22 cellular contexts compared by ENCODE assay signal in genomic region chr19:7931221-7932061, GRCh38. TPM values are rescaled to one million over a fixed set of nuclear protein-coding genes. Genes with fewer than 3 reads are reported as not detected.
DNase-seq lines count a peak whose midpoint lies in the region; ATAC-seq and TF ChIP-seq lines count a peak whose summit lies in the region.
"Had no signal": no experiment of that assay in that cellular context is flagged by ENCODE, and none has a peak within 500 bp of the region (broad histone marks: within the 10 kb centered on the region; RNA-seq: fewer than 3 reads in every experiment).

No MANE protein-coding gene starts in this region.

- no peak for TF ChIP-seq POLR2A in esophagus muscularis mucosa (IDR thresholded peaks at IDR 0.05; ENCODE audit: low read depth)
- no peak for TF ChIP-seq POLR2A in uterus (IDR thresholded peaks at IDR 0.05)

- TF ChIP-seq CTCF in MCF 10A (IDR thresholded peaks at IDR 0.05; ENCODE audit: unreplicated experiment) (no peak), mammary epithelial cell (conservative IDR thresholded peaks at IDR 0.05 in 1 of 2, IDR thresholded peaks at IDR 0.05 in 1 of 2; ENCODE audit: extremely low read depth in 1 of 2, insufficient read depth in 1 of 2, low read depth in 1 of 2, low read length in 2 of 2) (no peak), esophagus muscularis mucosa (IDR thresholded peaks at IDR 0.05) (no peak), neural crest cell (conservative IDR thresholded peaks at IDR 0.05) (no peak), uterus (IDR thresholded peaks at IDR 0.05) (no peak), colonic mucosa (IDR thresholded peaks at IDR 0.05) (no peak)

- CTCF ChIA-PET in MCF 10A (lab: Yijun Ruan, JAX), result interaction anchor here (0.6 to 1.6 kb wide), 3 partner anchors 12 to 758 kb away, joined by 3 to 15 read pairs (median 3); partner anchors contain the start of genes SNAPC2 and TIMM44
- CTCF ChIA-PET in mammary epithelial cell (lab: Charles Lee; ENCODE audit: low non-redundant PET), result no interaction called here
- CTCF ChIA-PET in naive thymus-derived CD4-positive, alpha-beta T cell (lab: Charles Lee), result interaction anchor here (1.4 kb wide), 1 partner anchor 10 kb away, joined by 8 read pairs; the partner anchor contains the start of gene SNAPC2

- no peak overlapping the region for H2AFZ ChIP-seq in mammary epithelial cell (ENCODE audit: low read depth, low read length)

- no peaks in the 10 kb centered on the region for H3K9me3 Mint-ChIP-seq in MCF 10A (ENCODE audit: unreplicated experiment)
- H3K9me3 Mint-ChIP-seq in neural crest cell, result no peaks in the 10 kb centered on the region
- H3K9me3 Mint-ChIP-seq in naive thymus-derived CD4-positive, alpha-beta T cell, result no peaks in the 10 kb centered on the region
- H3K9me3 Mint-ChIP-seq: activated naive CD4-positive, alpha-beta T cell treated with anti-CD3 and anti-CD28 coated beads, Interleukin-2, amount 50 U/mL, for 72 hours; stimulated activated naive CD8-positive, alpha-beta T cell treated with anti-CD3 and anti-CD28 coated beads, Interleukin-15, Interleukin-2, amounts not matched to agents 100 ng/mL and 50 ng/mL, for 24 hours had no signal

- BruUV-seq in MCF 10A (replicated peaks; lab: Mats Ljungman, UMichigan) (no TSS peak), mammary epithelial cell (replicated peaks; lab: Mats Ljungman, UMichigan) (no TSS peak)

- WGBS in mammary epithelial cell (ENCODE audit: low coverage, missing lambda C conversion rate), result 97% methylated on average over 18 of the region's 36 CpGs
- WGBS in esophagus muscularis mucosa, result 82% methylated on average over 28 of the region's 36 CpGs

- H3K27me3 Mint-ChIP-seq in MCF 10A (ENCODE audit: insufficient read depth, unreplicated experiment) (no peaks in the 10 kb centered on the region), neural crest cell (ENCODE audit: low read depth) (peaks cover 4% of the 10 kb centered on the region)
- no peaks in the 10 kb centered on the region for H3K27me3 Mint-ChIP-seq in naive thymus-derived CD4-positive, alpha-beta T cell
- H3K27me3 Mint-ChIP-seq: stimulated activated naive CD8-positive, alpha-beta T cell treated with anti-CD3 and anti-CD28 coated beads, Interleukin-15, Interleukin-2, amounts not matched to agents 100 ng/mL and 50 ng/mL, for 24 hours had no signal

- ATAC-seq in GM19035 (IDR thresholded peaks at IDR 0.05; ENCODE audit: unreplicated experiment), result no peak
- no peak for ATAC-seq in naive thymus-derived CD4-positive, alpha-beta T cell
- ATAC-seq: activated naive CD4-positive, alpha-beta T cell treated with anti-CD3 and anti-CD28 coated beads, Interleukin-2, amount 50 U/mL, for 72 hours; HCT116; heart left ventricle had no signal

- peak overlapping the region; percentile 12 for H3K27ac Mint-ChIP-seq in MCF 10A (ENCODE audit: low read depth, unreplicated experiment)
- H3K27ac Mint-ChIP-seq in neural crest cell (ENCODE audit: unreplicated experiment), result no peak overlapping the region
- H3K27ac Mint-ChIP-seq in naive thymus-derived CD4-positive, alpha-beta T cell, result no peak overlapping the region
- H3K27ac Mint-ChIP-seq: stimulated activated naive CD8-positive, alpha-beta T cell treated with anti-CD3 and anti-CD28 coated beads, Interleukin-15, Interleukin-2, amounts not matched to agents 100 ng/mL and 50 ng/mL, for 24 hours had no signal

- H3K4me3 ChIP-seq in mammary epithelial cell (replicated peaks in 1 of 3; ENCODE audit: insufficient read depth in 1 of 3, low read depth in 2 of 3, low read length in 3 of 3) (no peak overlapping the region), esophagus muscularis mucosa (no peak overlapping the region), uterus (no peak overlapping the region), colonic mucosa (no peak overlapping the region)
- no peak overlapping the region for H3K4me3 ChIP-seq in naive thymus-derived CD4-positive, alpha-beta T cell (ENCODE audit: low read length)
- H3K4me3 ChIP-seq: heart left ventricle had no signal

- no peaks in the 10 kb centered on the region for H3K27me3 ChIP-seq in mammary epithelial cell (ENCODE audit: insufficient read depth, low read length)
- no peaks in the 10 kb centered on the region for H3K27me3 ChIP-seq in esophagus muscularis mucosa
- no peaks in the 10 kb centered on the region for H3K27me3 ChIP-seq in uterus
- H3K27me3 ChIP-seq in colonic mucosa, result no peaks in the 10 kb centered on the region
- H3K27me3 ChIP-seq in naive thymus-derived CD4-positive, alpha-beta T cell (ENCODE audit: control insufficient read depth in 2 of 2, insufficient read depth in 2 of 2, low read length in 2 of 2), result no peaks in the 10 kb centered on the region
- H3K27me3 ChIP-seq: heart left ventricle had no signal

- DNase-seq in MCF 10A (ENCODE audit: unreplicated experiment), result no peak
- DNase-seq in mammary epithelial cell, result no peak
- no peak for DNase-seq in esophagus muscularis mucosa (ENCODE audit: extremely low spot score)
- no peak for DNase-seq in neural crest cell (ENCODE audit: low read depth, low spot score)
- DNase-seq in uterus, result peak in 1 of 2 donors; percentile 46
- DNase-seq in colonic mucosa, result no peak
- DNase-seq in naive thymus-derived CD4-positive, alpha-beta T cell, result no peak
- DNase-seq: activated CD4-positive, CD25-positive, alpha-beta regulatory T cell; activated T-cell treated with anti-CD3 and anti-CD28 coated beads, Interleukin-2, amount 50 U/mL, for 48 hours; NCI-H1092; NCI-H526 treated with DMSO at 0.1 percent for 48 hours; SK-N-SH; stimulated activated CD4-positive, alpha-beta T cell treated with anti-CD3 and anti-CD28 coated beads, Interleukin-1b, Interleukin-23, amount 100 ng/mL, for 48 hours had no signal

- H3K9ac ChIP-seq in mammary epithelial cell (ENCODE audit: insufficient read depth, low read length) (no peak overlapping the region), colonic mucosa (ENCODE audit: low read depth in 2 of 2, low read length in 2 of 2) (peak overlapping the region in 1 of 2 donors; percentile 24)
- H3K9ac ChIP-seq: SK-N-SH had no signal

- in situ Hi-C loops in mammary epithelial cell (cut with MboI; ENCODE audit: low sequenced_read_pairs in 2 of 2), result no loop called here

- TF ChIP-seq EP300 in esophagus muscularis mucosa (IDR thresholded peaks at IDR 0.05), result no peak

- H3K36me3 ChIP-seq in mammary epithelial cell (ENCODE audit: insufficient read depth, low read length) (peaks cover 17% of the 10 kb centered on the region), esophagus muscularis mucosa (peaks cover 50 to 70% (median 62%) of the 10 kb centered on the region in 4 donors), uterus (no peaks in the 10 kb centered on the region), colonic mucosa (peaks cover 32% of the 10 kb centered on the region)
- peaks cover 0 to 63% (median 23%) of the 10 kb centered on the region in 3 experiments for H3K36me3 ChIP-seq in naive thymus-derived CD4-positive, alpha-beta T cell (ENCODE audit: control insufficient read depth in 2 of 3, insufficient read depth in 3 of 3, low read length in 3 of 3)

- peaks cover 4% of the 10 kb centered on the region for H3K79me2 ChIP-seq in mammary epithelial cell (ENCODE audit: insufficient read depth, low read length)

- POLR2A ChIA-PET in MCF 10A (lab: Yijun Ruan, JAX), result interaction anchor here (3.5 to 5.2 kb wide), 2 partner anchors 11 kb away, joined by 27 to 56 read pairs; partner anchors contain the start of genes SNAPC2 and TIMM44
- POLR2A ChIA-PET in naive thymus-derived CD4-positive, alpha-beta T cell (lab: Charles Lee), result interaction anchor here (0.7 kb wide), 1 partner anchor 65 kb away, joined by 3 read pairs; no protein-coding TSS in a partner anchor

- peaks cover 13% of the 10 kb centered on the region for H3K4me1 Mint-ChIP-seq in MCF 10A (ENCODE audit: insufficient read depth, unreplicated experiment)
- H3K4me1 Mint-ChIP-seq in neural crest cell, result peaks cover 13% of the 10 kb centered on the region
- H3K4me1 Mint-ChIP-seq in naive thymus-derived CD4-positive, alpha-beta T cell, result peaks cover 0 to 9% (median 5%) of the 10 kb centered on the region in 7 donors

- no peaks in the 10 kb centered on the region for H4K20me1 ChIP-seq in mammary epithelial cell (ENCODE audit: insufficient read depth, low read length)

- no peak overlapping the region for H3K27ac ChIP-seq in mammary epithelial cell (ENCODE audit: insufficient read depth, low read depth, low read length)
- peak overlapping the region; percentile 91 to 96 (median 94) for H3K27ac ChIP-seq in esophagus muscularis mucosa (replicated peaks in 1 of 4)
- peak overlapping the region; percentile 97 to 99 for H3K27ac ChIP-seq in uterus
- H3K27ac ChIP-seq in colonic mucosa, result no peak overlapping the region
- H3K27ac ChIP-seq in naive thymus-derived CD4-positive, alpha-beta T cell (ENCODE audit: low read depth, low read length), result no peak overlapping the region
- H3K27ac ChIP-seq: C4-2B had no signal

- intact Hi-C loops in MCF 10A (cut with micrococcal nuclease) (no loop called here), mammary epithelial cell (cut with micrococcal nuclease) (no loop called here), esophagus muscularis mucosa (cut with DNase I) (no loop called here), uterus (cut with DNase I; ENCODE audit: low total_unique reads) (no loop called here), colonic mucosa (cut with DNase I) (no loop called here)
- intact Hi-C loops in naive thymus-derived CD4-positive, alpha-beta T cell (cut with micrococcal nuclease), result no loop called here

- no peaks in the 10 kb centered on the region for H3K9me3 ChIP-seq in mammary epithelial cell (replicated peaks; ENCODE audit: insufficient read depth, low read length)
- H3K9me3 ChIP-seq in esophagus muscularis mucosa, result no peaks in the 10 kb centered on the region
- no peaks in the 10 kb centered on the region for H3K9me3 ChIP-seq in uterus
- H3K9me3 ChIP-seq in colonic mucosa, result no peaks in the 10 kb centered on the region
- no peaks in the 10 kb centered on the region for H3K9me3 ChIP-seq in naive thymus-derived CD4-positive, alpha-beta T cell (ENCODE audit: control insufficient read depth in 2 of 3, low read length in 3 of 3)
- H3K9me3 ChIP-seq: heart left ventricle, SK-N-SH had no signal

- no peak overlapping the region for H3K4me3 Mint-ChIP-seq in MCF 10A (ENCODE audit: unreplicated experiment)
- H3K4me3 Mint-ChIP-seq in neural crest cell, result peak overlapping the region; percentile 15
- no peak overlapping the region for H3K4me3 Mint-ChIP-seq in naive thymus-derived CD4-positive, alpha-beta T cell
- H3K4me3 Mint-ChIP-seq: stimulated activated naive CD8-positive, alpha-beta T cell treated with anti-CD3 and anti-CD28 coated beads, Interleukin-15, Interleukin-2, amounts not matched to agents 100 ng/mL and 50 ng/mL, for 24 hours had no signal

- H3K4me1 ChIP-seq in mammary epithelial cell (ENCODE audit: insufficient read depth, low read length), result peaks cover 38% of the 10 kb centered on the region
- H3K4me1 ChIP-seq in esophagus muscularis mucosa, result peaks cover 32 to 68% (median 63%) of the 10 kb centered on the region in 4 donors
- peaks cover 8 to 46% of the 10 kb centered on the region in 2 donors for H3K4me1 ChIP-seq in uterus
- no peaks in the 10 kb centered on the region for H3K4me1 ChIP-seq in colonic mucosa
- H3K4me1 ChIP-seq in naive thymus-derived CD4-positive, alpha-beta T cell (ENCODE audit: control insufficient read depth in 2 of 2, insufficient read depth in 2 of 2, low read length in 2 of 2), result no peaks in the 10 kb centered on the region

- no peak overlapping the region for H3K4me2 ChIP-seq in mammary epithelial cell (ENCODE audit: insufficient read depth, low read depth, low read length)
- H3K4me2 ChIP-seq: SK-N-SH had no signal

- dilution Hi-C loops in mammary epithelial cell (cut with HindIII; ENCODE audit: low sequenced_read_pairs), result no loop called here

- peaks cover 74% of the 10 kb centered on the region for H3K36me3 Mint-ChIP-seq in MCF 10A (ENCODE audit: insufficient read depth, unreplicated experiment)
- no peaks in the 10 kb centered on the region for H3K36me3 Mint-ChIP-seq in neural crest cell (ENCODE audit: low read depth)
- H3K36me3 Mint-ChIP-seq in naive thymus-derived CD4-positive, alpha-beta T cell, result peaks cover 0 to 9% (median 4%) of the 10 kb centered on the region in 5 donors
- H3K36me3 Mint-ChIP-seq: activated naive CD4-positive, alpha-beta T cell treated with anti-CD3 and anti-CD28 coated beads, Interleukin-2, amount 50 U/mL, for 72 hours had no signal

RNA-seq across cellular contexts. Expression of gene CTXN1, which starts 5.5 kb away (rescaled TPM):
- total RNA-seq in MCF 10A (2022), result 4.0 and 5.2 TPM in 2 replicates
- 10 to 100 TPM in 1 of 2 donors, 1 to 10 TPM in 1; 3.3 to 13.3 TPM for total RNA-seq in mammary epithelial cell
- 2.1 TPM for polyA plus RNA-seq in mammary epithelial cell
- polyA minus RNA-seq in mammary epithelial cell, result 0.36 TPM
- total RNA-seq in esophagus muscularis mucosa, result 10 to 100 TPM; 28.7 to 59.4 (median 49.2) TPM
- total RNA-seq in neural crest cell, result 129 and 130 TPM in 2 replicates
- total RNA-seq in uterus, result 10 to 100 TPM in 2 of 4 donors, 1 to 10 TPM in 1, not detected in 1; 7.2 to 47.1 (median 14.9) TPM
- 1 to 10 TPM; 1.5 to 4.4 TPM for total RNA-seq in colonic mucosa
- under 1 TPM in 1 of 5 experiments, not detected in 4; 0.32 TPM for total RNA-seq in naive thymus-derived CD4-positive, alpha-beta T cell
- not detected for polyA plus RNA-seq in naive thymus-derived CD4-positive, alpha-beta T cell

RNA-seq across cellular contexts. Expression of gene SNAPC2, which starts 11.3 kb away (rescaled TPM):
- total RNA-seq in MCF 10A (2022) (24.1 and 27.1 TPM in 2 replicates), mammary epithelial cell (10 to 100 TPM; 11.2 to 27.2 TPM), esophagus muscularis mucosa (10 to 100 TPM; 32.4 to 47.2 (median 35.0) TPM), neural crest cell (19.1 and 19.5 TPM in 2 replicates), uterus (10 to 100 TPM; 11.8 to 66.8 (median 19.0) TPM), colonic mucosa (10 to 100 TPM; 13.4 to 15.4 TPM)
- 11.5 TPM for polyA plus RNA-seq in mammary epithelial cell
- polyA minus RNA-seq in mammary epithelial cell, result 1.6 TPM
- total RNA-seq in naive thymus-derived CD4-positive, alpha-beta T cell, result 10 to 100 TPM; 12.3 to 24.4 (median 21.4) TPM
- 10 to 100 TPM; 11.5 to 18.2 TPM for polyA plus RNA-seq in naive thymus-derived CD4-positive, alpha-beta T cell

RNA-seq across cellular contexts. Expression of gene TIMM44, which starts 12.0 kb away (rescaled TPM):
- total RNA-seq in MCF 10A (2022), result 91.3 and 142 TPM in 2 replicates
- total RNA-seq in mammary epithelial cell, result 10 to 100 TPM; 52.7 to 94.3 TPM
- 38.1 TPM for polyA plus RNA-seq in mammary epithelial cell
- 51.2 TPM for polyA minus RNA-seq in mammary epithelial cell
- 100 to 1,000 TPM in 1 of 4 donors, 10 to 100 TPM in 3; 61.6 to 111 (median 98.5) TPM for total RNA-seq in esophagus muscularis mucosa
- 95.9 and 97.6 TPM in 2 replicates for total RNA-seq in neural crest cell
- total RNA-seq in uterus, result 100 to 1,000 TPM in 1 of 4 donors, 10 to 100 TPM in 3; 41.1 to 117 (median 62.9) TPM
- total RNA-seq in colonic mucosa, result 100 to 1,000 TPM in 1 of 2 donors, 10 to 100 TPM in 1; 50.8 to 118 TPM
- total RNA-seq in naive thymus-derived CD4-positive, alpha-beta T cell, result 10 to 100 TPM; 65.3 to 97.6 (median 73.8) TPM
- 10 to 100 TPM; 16.7 to 22.8 TPM for polyA plus RNA-seq in naive thymus-derived CD4-positive, alpha-beta T cell

RNA-seq across cellular contexts. Expression of gene TGFBR3L, which starts 16.8 kb away (rescaled TPM):
- total RNA-seq in MCF 10A (2022), result 3.3 and 4.5 TPM in 2 replicates
- 1 to 10 TPM; 1.2 to 1.4 TPM for total RNA-seq in mammary epithelial cell
- 0.23 TPM for polyA plus RNA-seq in mammary epithelial cell
- polyA minus RNA-seq in mammary epithelial cell, result not detected
- total RNA-seq in esophagus muscularis mucosa, result 1 to 10 TPM; 2.2 to 8.3 (median 6.1) TPM
- 0.32 and 0.44 TPM in 2 replicates for total RNA-seq in neural crest cell
- 1 to 10 TPM in 1 of 4 donors, not detected in 3; 5.2 TPM for total RNA-seq in uterus
- not detected for total RNA-seq in colonic mucosa
- total RNA-seq in naive thymus-derived CD4-positive, alpha-beta T cell, result 1 to 10 TPM in 4 of 5 experiments, under 1 TPM in 1; 0.27 to 4.0 (median 1.6) TPM
- not detected for polyA plus RNA-seq in naive thymus-derived CD4-positive, alpha-beta T cell
- total RNA-seq: A172, G401, mesenteric fat pad had no signal

RNA-seq across cellular contexts. Expression of gene MAP2K7, which starts 27.8 kb away (rescaled TPM):
- 30.5 and 36.3 TPM in 2 replicates for total RNA-seq in MCF 10A (2022)
- total RNA-seq in mammary epithelial cell, result 10 to 100 TPM; 11.3 to 33.3 TPM
- 10.7 TPM for polyA plus RNA-seq in mammary epithelial cell
- polyA minus RNA-seq in mammary epithelial cell, result 4.9 TPM
- total RNA-seq in esophagus muscularis mucosa, result 10 to 100 TPM; 17.2 to 31.9 (median 24.5) TPM
- 48.1 and 50.7 TPM in 2 replicates for total RNA-seq in neural crest cell
- 10 to 100 TPM in 2 of 4 donors, 1 to 10 TPM in 1, under 1 TPM in 1; 0.59 to 40.2 (median 9.4) TPM for total RNA-seq in uterus
- total RNA-seq in colonic mucosa, result 10 to 100 TPM; 26.3 to 38.3 TPM
- total RNA-seq in naive thymus-derived CD4-positive, alpha-beta T cell, result 100 to 1,000 TPM in 1 of 5 experiments, 10 to 100 TPM in 4; 48.7 to 109 (median 66.5) TPM
- polyA plus RNA-seq in naive thymus-derived CD4-positive, alpha-beta T cell, result 1 to 10 TPM; 1.8 to 2.0 TPM

Comparison
In these comparisons a context has a peak if more than half of its experiments do, and no peak if none do; other contexts are left out.
1. H3K27ac ChIP-seq: peak in esophagus muscularis mucosa (4 of 4) and uterus (2 of 2); none in mammary epithelial cell (single experiment), colonic mucosa (single experiment) and naive thymus-derived CD4-positive, alpha-beta T cell (single experiment).